19 cellular contexts compared by ENCODE assay signal in genomic region chr11:15483205-15483604, GRCh38.
DNase-seq lines count a peak whose midpoint lies in the region; ATAC-seq lines count a peak whose summit lies in the region.
"Had no signal": no experiment of that assay in that cellular context is flagged by ENCODE, and none has a peak within 500 bp of the region (broad histone marks: within the 10 kb centered on the region; RNA-seq: fewer than 3 reads in every experiment).

No MANE protein-coding gene starts in this region.

- H3K4me3 Mint-ChIP-seq in activated CD4-positive, alpha-beta memory T cell treated with anti-CD3 and anti-CD28 coated beads for 36 hours, result no peak overlapping the region
- H3K4me3 Mint-ChIP-seq in activated T-cell treated with anti-CD3 and anti-CD28 coated beads, Interleukin-2, amount 50 U/mL, for 72 hours, result no peak overlapping the region
- H3K4me3 Mint-ChIP-seq: effector memory CD8-positive, alpha-beta T cell had no signal

- ATAC-seq in GM18861 (IDR thresholded peaks at IDR 0.05; ENCODE audit: unreplicated experiment) (peak; percentile 69), GM21619 (IDR thresholded peaks at IDR 0.05; ENCODE audit: unreplicated experiment) (peak; percentile 64), HG03060 (IDR thresholded peaks at IDR 0.05; ENCODE audit: low read depth, unreplicated experiment) (peak; percentile 44)
- no peak for ATAC-seq in activated T-cell treated with anti-CD3 and anti-CD28 coated beads, Interleukin-2, amount 50 U/mL, for 72 hours (replicated peaks in 1 of 2)
- ATAC-seq: effector memory CD8-positive, alpha-beta T cell; PC-3 had no signal

- intact Hi-C loops in activated CD4-positive, alpha-beta memory T cell treated with anti-CD3 and anti-CD28 coated beads for 36 hours (cut with micrococcal nuclease), result no loop called here

- H3K27ac Mint-ChIP-seq in activated CD4-positive, alpha-beta memory T cell treated with anti-CD3 and anti-CD28 coated beads for 36 hours, result no peak overlapping the region
- H3K27ac Mint-ChIP-seq in activated T-cell treated with anti-CD3 and anti-CD28 coated beads, Interleukin-2, amount 50 U/mL, for 72 hours, result no peak overlapping the region
- H3K27ac Mint-ChIP-seq: effector memory CD8-positive, alpha-beta T cell had no signal

- H3K27me3 Mint-ChIP-seq in activated CD4-positive, alpha-beta memory T cell treated with anti-CD3 and anti-CD28 coated beads for 36 hours, result no peaks in the 10 kb centered on the region
- H3K27me3 Mint-ChIP-seq in activated T-cell treated with anti-CD3 and anti-CD28 coated beads, Interleukin-2, amount 50 U/mL, for 72 hours (ENCODE audit: low read depth), result no peaks in the 10 kb centered on the region
- H3K27me3 Mint-ChIP-seq: effector memory CD8-positive, alpha-beta T cell had no signal

- no peaks in the 10 kb centered on the region for H3K4me1 Mint-ChIP-seq in activated CD4-positive, alpha-beta memory T cell treated with anti-CD3 and anti-CD28 coated beads for 36 hours (ENCODE audit: low read depth)
- no peaks in the 10 kb centered on the region for H3K4me1 Mint-ChIP-seq in activated T-cell treated with anti-CD3 and anti-CD28 coated beads, Interleukin-2, amount 50 U/mL, for 72 hours (ENCODE audit: low read depth)

- POLR2A ChIA-PET in activated CD4-positive, alpha-beta memory T cell treated with anti-CD3 and anti-CD28 coated beads for 36 hours (lab: Charles Lee), result no interaction called here

- CTCF ChIA-PET in activated CD4-positive, alpha-beta memory T cell treated with anti-CD3 and anti-CD28 coated beads for 36 hours (lab: Charles Lee), result no interaction called here

- DNase-seq in NOMO-1 treated with DMSO at 0.1 percent for 48 hours (lab: John Stamatoyannopoulos, UW; ENCODE audit: unreplicated experiment) (peak; percentile 83), occipital lobe (lab: John Stamatoyannopoulos, UW) (no peak)
- DNase-seq in activated effector memory CD4-positive, alpha-beta T cell treated with Interleukin-2 at 50 U/mL for 16 hours, result no peak
- no peak for DNase-seq in activated CD4-positive, alpha-beta memory T cell treated with anti-CD3 and anti-CD28 coated beads for 36 hours
- DNase-seq in activated T-cell treated with anti-CD3 and anti-CD28 coated beads, Interleukin-2, amount 50 U/mL, for 72 hours, result no peak
- DNase-seq: activated CD4-positive, alpha-beta T cell treated with anti-CD3 and anti-CD28 coated beads, Interleukin-2, amount 50 U/mL, for 48 hours; Caco-2; caudate nucleus; effector memory CD8-positive, alpha-beta T cell; KG1; mesendoderm; NCI-H1436 treated with DMSO at 0.1 percent for 48 hours; NCI-H446; PC-3; SK-N-SH; substantia nigra had no signal

- H3K9me3 Mint-ChIP-seq in activated CD4-positive, alpha-beta memory T cell treated with anti-CD3 and anti-CD28 coated beads for 36 hours, result no peaks in the 10 kb centered on the region
- peaks cover 0 to 1% of the 10 kb centered on the region in 2 donors for H3K9me3 Mint-ChIP-seq in activated T-cell treated with anti-CD3 and anti-CD28 coated beads, Interleukin-2, amount 50 U/mL, for 72 hours

- no peaks in the 10 kb centered on the region for H3K36me3 Mint-ChIP-seq in activated CD4-positive, alpha-beta memory T cell treated with anti-CD3 and anti-CD28 coated beads for 36 hours
- H3K36me3 Mint-ChIP-seq in activated T-cell treated with anti-CD3 and anti-CD28 coated beads, Interleukin-2, amount 50 U/mL, for 72 hours (ENCODE audit: insufficient read depth in 2 of 2), result no peaks in the 10 kb centered on the region

Comparison
In these comparisons a context has a peak if more than half of its experiments do, and no peak if none do; other contexts are left out.
1. ATAC-seq: peak in GM18861 (single experiment), GM21619 (single experiment) and HG03060 (single experiment); none in activated T-cell treated with anti-CD3 and anti-CD28 coated beads, Interleukin-2, amount 50 U/mL, for 72 hours (0 of 2).